Comparison of ENCODE assay signal across 1 cellular context in genomic region chrX:14777484-14777883, GRCh38.
TF ChIP-seq lines count a peak whose summit lies in the region.

No MANE protein-coding gene starts in this region.

TF ChIP-seq in SK-N-SH, 30 proteins besides CTCF, POLR2A, EP300 and RAD21 (continued from another document):
- TF ChIP-seq, protein P1, sequence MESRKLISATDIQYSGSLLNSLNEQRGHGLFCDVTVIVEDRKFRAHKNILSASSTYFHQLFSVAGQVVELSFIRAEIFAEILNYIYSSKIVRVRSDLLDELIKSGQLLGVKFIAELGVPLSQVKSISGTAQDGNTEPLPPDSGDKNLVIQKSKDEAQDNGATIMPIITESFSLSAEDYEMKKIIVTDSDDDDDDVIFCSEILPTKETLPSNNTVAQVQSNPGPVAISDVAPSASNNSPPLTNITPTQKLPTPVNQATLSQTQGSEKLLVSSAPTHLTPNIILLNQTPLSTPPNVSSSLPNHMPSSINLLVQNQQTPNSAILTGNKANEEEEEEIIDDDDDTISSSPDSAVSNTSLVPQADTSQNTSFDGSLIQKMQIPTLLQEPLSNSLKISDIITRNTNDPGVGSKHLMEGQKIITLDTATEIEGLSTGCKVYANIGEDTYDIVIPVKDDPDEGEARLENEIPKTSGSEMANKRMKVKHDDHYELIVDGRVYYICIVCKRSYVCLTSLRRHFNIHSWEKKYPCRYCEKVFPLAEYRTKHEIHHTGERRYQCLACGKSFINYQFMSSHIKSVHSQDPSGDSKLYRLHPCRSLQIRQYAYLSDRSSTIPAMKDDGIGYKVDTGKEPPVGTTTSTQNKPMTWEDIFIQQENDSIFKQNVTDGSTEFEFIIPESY (IDR thresholded peaks at IDR 0.05; ENCODE audit: borderline replicate concordance, low read depth): no peak
- TF ChIP-seq JUND (IDR thresholded peaks at IDR 0.05) (peak; percentile 21; the same call in 1 of the 2 replicates), IRF3 (IDR thresholded peaks at IDR 0.05; ENCODE audit: low read depth, low read length) (no peak), NFIC (IDR thresholded peaks at IDR 0.05; ENCODE audit: borderline replicate concordance) (no peak; the same call in 1 of the 2 replicates), FOSL2 (IDR thresholded peaks at IDR 0.05; ENCODE audit: borderline replicate concordance, low read depth) (peak; percentile 13; the same call in 1 of the 2 replicates), MAX (IDR thresholded peaks at IDR 0.05; ENCODE audit: low read depth) (no peak), CHD2 (IDR thresholded peaks at IDR 0.05; ENCODE audit: low read length, partially characterized antibody) (no peak), RCOR1 (IDR thresholded peaks at IDR 0.05; ENCODE audit: low read length) (no peak), ELF1 (IDR thresholded peaks at IDR 0.05) (no peak), POLR2AphosphoS5 (IDR thresholded peaks at IDR 0.05; ENCODE audit: low read depth, low read length) (no peak), TCF12 (IDR thresholded peaks at IDR 0.05) (no peak), GATA2 (CRISPR knock-in tag; IDR thresholded peaks at IDR 0.05) (no peak), EZH2phosphoT487 (IDR thresholded peaks at IDR 0.05; ENCODE audit: borderline replicate concordance, low read depth) (no peak)
- TF ChIP-seq, protein P2, sequence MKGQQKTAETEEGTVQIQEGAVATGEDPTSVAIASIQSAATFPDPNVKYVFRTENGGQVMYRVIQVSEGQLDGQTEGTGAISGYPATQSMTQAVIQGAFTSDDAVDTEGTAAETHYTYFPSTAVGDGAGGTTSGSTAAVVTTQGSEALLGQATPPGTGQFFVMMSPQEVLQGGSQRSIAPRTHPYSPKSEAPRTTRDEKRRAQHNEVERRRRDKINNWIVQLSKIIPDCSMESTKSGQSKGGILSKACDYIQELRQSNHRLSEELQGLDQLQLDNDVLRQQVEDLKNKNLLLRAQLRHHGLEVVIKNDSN (IDR thresholded peaks at IDR 0.05; ENCODE audit: borderline replicate concordance, low read depth): no peak
- TF ChIP-seq, protein P3, sequence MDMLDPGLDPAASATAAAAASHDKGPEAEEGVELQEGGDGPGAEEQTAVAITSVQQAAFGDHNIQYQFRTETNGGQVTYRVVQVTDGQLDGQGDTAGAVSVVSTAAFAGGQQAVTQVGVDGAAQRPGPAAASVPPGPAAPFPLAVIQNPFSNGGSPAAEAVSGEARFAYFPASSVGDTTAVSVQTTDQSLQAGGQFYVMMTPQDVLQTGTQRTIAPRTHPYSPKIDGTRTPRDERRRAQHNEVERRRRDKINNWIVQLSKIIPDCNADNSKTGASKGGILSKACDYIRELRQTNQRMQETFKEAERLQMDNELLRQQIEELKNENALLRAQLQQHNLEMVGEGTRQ (IDR thresholded peaks at IDR 0.05; ENCODE audit: borderline replicate concordance, low read depth, low read length): no peak
- TF ChIP-seq, protein P4, sequence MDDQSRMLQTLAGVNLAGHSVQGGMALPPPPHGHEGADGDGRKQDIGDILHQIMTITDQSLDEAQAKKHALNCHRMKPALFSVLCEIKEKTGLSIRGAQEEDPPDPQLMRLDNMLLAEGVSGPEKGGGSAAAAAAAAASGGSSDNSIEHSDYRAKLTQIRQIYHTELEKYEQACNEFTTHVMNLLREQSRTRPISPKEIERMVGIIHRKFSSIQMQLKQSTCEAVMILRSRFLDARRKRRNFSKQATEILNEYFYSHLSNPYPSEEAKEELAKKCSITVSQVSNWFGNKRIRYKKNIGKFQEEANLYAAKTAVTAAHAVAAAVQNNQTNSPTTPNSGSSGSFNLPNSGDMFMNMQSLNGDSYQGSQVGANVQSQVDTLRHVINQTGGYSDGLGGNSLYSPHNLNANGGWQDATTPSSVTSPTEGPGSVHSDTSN (IDR thresholded peaks at IDR 0.05): peak; percentile 76
